ENCODE assay signal across 1 cellular context in the genomic region with DNA sequence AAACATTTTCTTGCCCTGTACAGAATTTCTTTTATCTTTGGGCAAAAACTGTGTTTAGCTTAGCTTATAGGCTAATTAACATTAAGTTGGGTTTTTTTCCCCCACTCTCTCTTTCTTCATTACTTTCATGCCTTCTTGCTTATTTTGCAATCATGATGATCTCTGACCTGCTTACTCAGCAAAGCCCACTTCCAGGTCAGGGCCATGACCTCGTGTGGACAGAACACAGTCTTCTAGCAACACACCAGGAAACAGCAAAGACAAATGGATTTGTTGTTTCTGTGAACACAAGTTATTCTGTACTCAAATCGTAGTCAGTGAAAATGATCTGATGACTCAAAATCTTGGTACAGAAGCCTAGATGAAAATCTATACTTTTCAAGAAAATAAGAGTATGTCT.
TF ChIP-seq lines count a peak whose summit lies in the region.

No MANE protein-coding gene starts in this region.

TF ChIP-seq in HepG2, 621 proteins besides CTCF, POLR2A, EP300 and RAD21 (continued from another document and continues in another):
- TF ChIP-seq, protein P1, sequence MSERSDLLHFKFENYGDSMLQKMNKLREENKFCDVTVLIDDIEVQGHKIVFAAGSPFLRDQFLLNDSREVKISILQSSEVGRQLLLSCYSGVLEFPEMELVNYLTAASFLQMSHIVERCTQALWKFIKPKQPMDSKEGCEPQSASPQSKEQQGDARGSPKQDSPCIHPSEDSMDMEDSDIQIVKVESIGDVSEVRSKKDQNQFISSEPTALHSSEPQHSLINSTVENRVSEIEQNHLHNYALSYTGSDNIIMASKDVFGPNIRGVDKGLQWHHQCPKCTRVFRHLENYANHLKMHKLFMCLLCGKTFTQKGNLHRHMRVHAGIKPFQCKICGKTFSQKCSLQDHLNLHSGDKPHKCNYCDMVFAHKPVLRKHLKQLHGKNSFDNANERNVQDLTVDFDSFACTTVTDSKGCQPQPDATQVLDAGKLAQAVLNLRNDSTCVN (CRISPR knock-in tag; IDR thresholded peaks at IDR 0.05; ENCODE audit: borderline replicate concordance), result no peak
- TF ChIP-seq ERF (CRISPR knock-in tag; IDR thresholded peaks at IDR 0.05) (peak; percentile 98), ZNF558 (CRISPR knock-in tag; IDR thresholded peaks at IDR 0.05; ENCODE audit: borderline replicate concordance) (no peak), ZNF256 (CRISPR knock-in tag; conservative IDR thresholded peaks at IDR 0.05) (no peak), KLF9 (CRISPR knock-in tag; IDR thresholded peaks at IDR 0.05; ENCODE audit: low read depth) (0 out of 2 replicates have a peak, but pooled peaks have one; percentile 77), CEBPG (CRISPR knock-in tag; IDR thresholded peaks at IDR 0.05) (peak; percentile 97), CBFB (CRISPR knock-in tag; IDR thresholded peaks at IDR 0.05) (0 out of 2 replicates have a peak, but pooled peaks have one; percentile 62), SSRP1 (CRISPR knock-in tag; IDR thresholded peaks at IDR 0.05) (peak; percentile 75; the same call in 1 of the 2 replicates), ZNF629 (CRISPR knock-in tag; conservative IDR thresholded peaks at IDR 0.05) (peak; percentile 39; the same call in 1 of the 2 replicates), ADNP (CRISPR knock-in tag; IDR thresholded peaks at IDR 0.05) (no peak), CHCHD3 (CRISPR knock-in tag; IDR thresholded peaks at IDR 0.05) (no peak), CAMTA2 (CRISPR knock-in tag; IDR thresholded peaks at IDR 0.05; ENCODE audit: borderline replicate concordance) (no peak), YY1 (IDR thresholded peaks at IDR 0.05; ENCODE audit: insufficient read depth, insufficient replicate concordance, low read depth, low read length) (no peak), GATAD2A (CRISPR knock-in tag; IDR thresholded peaks at IDR 0.05) (peak; percentile 99), ZNF253 (CRISPR knock-in tag; IDR thresholded peaks at IDR 0.05; ENCODE audit: borderline replicate concordance) (no peak), ZNF547 (CRISPR knock-in tag; IDR thresholded peaks at IDR 0.05) (no peak), ETV6 (CRISPR knock-in tag; conservative IDR thresholded peaks at IDR 0.05) (peak; percentile 65; the same call in 1 of the 2 replicates), ZNF724P (CRISPR knock-in tag; IDR thresholded peaks at IDR 0.05; ENCODE audit: borderline replicate concordance) (0 out of 2 replicates have a peak, but pooled peaks have one; percentile 31)
- TF ChIP-seq, protein P2, sequence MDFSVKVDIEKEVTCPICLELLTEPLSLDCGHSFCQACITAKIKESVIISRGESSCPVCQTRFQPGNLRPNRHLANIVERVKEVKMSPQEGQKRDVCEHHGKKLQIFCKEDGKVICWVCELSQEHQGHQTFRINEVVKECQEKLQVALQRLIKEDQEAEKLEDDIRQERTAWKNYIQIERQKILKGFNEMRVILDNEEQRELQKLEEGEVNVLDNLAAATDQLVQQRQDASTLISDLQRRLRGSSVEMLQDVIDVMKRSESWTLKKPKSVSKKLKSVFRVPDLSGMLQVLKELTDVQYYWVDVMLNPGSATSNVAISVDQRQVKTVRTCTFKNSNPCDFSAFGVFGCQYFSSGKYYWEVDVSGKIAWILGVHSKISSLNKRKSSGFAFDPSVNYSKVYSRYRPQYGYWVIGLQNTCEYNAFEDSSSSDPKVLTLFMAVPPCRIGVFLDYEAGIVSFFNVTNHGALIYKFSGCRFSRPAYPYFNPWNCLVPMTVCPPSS (IDR thresholded peaks at IDR 0.05), result no peak
- TF ChIP-seq, protein P3, sequence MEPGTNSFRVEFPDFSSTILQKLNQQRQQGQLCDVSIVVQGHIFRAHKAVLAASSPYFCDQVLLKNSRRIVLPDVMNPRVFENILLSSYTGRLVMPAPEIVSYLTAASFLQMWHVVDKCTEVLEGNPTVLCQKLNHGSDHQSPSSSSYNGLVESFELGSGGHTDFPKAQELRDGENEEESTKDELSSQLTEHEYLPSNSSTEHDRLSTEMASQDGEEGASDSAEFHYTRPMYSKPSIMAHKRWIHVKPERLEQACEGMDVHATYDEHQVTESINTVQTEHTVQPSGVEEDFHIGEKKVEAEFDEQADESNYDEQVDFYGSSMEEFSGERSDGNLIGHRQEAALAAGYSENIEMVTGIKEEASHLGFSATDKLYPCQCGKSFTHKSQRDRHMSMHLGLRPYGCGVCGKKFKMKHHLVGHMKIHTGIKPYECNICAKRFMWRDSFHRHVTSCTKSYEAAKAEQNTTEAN (CRISPR knock-in tag; conservative IDR thresholded peaks at IDR 0.05), result peak; percentile 82
- TF ChIP-seq, protein P4, sequence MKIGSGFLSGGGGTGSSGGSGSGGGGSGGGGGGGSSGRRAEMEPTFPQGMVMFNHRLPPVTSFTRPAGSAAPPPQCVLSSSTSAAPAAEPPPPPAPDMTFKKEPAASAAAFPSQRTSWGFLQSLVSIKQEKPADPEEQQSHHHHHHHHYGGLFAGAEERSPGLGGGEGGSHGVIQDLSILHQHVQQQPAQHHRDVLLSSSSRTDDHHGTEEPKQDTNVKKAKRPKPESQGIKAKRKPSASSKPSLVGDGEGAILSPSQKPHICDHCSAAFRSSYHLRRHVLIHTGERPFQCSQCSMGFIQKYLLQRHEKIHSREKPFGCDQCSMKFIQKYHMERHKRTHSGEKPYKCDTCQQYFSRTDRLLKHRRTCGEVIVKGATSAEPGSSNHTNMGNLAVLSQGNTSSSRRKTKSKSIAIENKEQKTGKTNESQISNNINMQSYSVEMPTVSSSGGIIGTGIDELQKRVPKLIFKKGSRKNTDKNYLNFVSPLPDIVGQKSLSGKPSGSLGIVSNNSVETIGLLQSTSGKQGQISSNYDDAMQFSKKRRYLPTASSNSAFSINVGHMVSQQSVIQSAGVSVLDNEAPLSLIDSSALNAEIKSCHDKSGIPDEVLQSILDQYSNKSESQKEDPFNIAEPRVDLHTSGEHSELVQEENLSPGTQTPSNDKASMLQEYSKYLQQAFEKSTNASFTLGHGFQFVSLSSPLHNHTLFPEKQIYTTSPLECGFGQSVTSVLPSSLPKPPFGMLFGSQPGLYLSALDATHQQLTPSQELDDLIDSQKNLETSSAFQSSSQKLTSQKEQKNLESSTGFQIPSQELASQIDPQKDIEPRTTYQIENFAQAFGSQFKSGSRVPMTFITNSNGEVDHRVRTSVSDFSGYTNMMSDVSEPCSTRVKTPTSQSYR (CRISPR knock-in tag; IDR thresholded peaks at IDR 0.05; ENCODE audit: borderline replicate concordance), result peak; percentile 77; the same call in 1 of the 2 replicates
- TF ChIP-seq, protein P5, sequence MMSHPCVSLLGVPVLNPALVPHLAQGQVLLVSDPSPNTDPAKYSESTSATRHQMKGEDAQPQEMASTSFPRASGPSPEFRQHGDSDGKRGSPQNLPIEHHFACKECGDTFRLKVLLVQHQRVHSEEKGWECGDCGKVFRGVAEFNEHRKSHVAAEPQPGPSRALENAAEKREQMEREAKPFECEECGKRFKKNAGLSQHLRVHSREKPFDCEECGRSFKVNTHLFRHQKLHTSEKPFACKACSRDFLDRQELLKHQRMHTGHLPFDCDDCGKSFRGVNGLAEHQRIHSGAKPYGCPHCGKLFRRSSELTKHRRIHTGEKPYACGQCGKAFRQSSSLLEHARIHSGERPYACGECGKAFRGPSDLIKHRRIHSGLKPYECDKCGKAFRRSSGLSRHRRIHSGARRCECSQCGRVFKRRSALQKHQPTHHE (CRISPR knock-in tag; IDR thresholded peaks at IDR 0.05; ENCODE audit: borderline replicate concordance), result no peak
- TF ChIP-seq, protein P6, sequence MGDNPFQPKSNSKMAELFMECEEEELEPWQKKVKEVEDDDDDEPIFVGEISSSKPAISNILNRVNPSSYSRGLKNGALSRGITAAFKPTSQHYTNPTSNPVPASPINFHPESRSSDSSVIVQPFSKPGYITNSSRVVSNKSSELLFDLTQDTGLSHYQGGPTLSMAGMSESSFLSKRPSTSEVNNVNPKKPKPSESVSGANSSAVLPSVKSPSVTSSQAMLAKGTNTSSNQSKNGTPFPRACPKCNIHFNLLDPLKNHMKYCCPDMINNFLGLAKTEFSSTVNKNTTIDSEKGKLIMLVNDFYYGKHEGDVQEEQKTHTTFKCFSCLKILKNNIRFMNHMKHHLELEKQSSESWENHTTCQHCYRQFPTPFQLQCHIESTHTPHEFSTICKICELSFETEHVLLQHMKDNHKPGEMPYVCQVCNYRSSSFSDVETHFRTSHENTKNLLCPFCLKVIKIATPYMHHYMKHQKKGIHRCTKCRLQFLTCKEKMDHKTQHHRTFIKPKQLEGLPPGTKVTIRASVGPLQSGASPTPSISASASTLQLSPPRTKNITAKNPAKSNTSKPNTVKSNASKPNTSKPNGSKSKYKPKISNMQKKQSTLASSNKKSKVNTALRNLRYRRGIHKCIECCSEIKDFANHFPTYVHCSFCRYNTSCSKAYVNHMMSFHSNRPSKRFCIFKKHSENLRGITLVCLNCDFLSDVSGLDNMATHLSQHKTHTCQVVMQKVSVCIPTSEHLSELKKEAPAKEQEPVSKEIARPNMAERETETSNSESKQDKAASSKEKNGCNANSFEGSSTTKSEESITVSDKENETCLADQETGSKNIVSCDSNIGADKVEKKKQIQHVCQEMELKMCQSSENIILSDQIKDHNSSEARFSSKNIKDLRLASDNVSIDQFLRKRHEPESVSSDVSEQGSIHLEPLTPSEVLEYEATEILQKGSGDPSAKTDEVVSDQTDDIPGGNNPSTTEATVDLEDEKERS (CRISPR knock-in tag; IDR thresholded peaks at IDR 0.05), result peak; percentile 83; the same call in 1 of the 2 replicates
- TF ChIP-seq, protein P7, sequence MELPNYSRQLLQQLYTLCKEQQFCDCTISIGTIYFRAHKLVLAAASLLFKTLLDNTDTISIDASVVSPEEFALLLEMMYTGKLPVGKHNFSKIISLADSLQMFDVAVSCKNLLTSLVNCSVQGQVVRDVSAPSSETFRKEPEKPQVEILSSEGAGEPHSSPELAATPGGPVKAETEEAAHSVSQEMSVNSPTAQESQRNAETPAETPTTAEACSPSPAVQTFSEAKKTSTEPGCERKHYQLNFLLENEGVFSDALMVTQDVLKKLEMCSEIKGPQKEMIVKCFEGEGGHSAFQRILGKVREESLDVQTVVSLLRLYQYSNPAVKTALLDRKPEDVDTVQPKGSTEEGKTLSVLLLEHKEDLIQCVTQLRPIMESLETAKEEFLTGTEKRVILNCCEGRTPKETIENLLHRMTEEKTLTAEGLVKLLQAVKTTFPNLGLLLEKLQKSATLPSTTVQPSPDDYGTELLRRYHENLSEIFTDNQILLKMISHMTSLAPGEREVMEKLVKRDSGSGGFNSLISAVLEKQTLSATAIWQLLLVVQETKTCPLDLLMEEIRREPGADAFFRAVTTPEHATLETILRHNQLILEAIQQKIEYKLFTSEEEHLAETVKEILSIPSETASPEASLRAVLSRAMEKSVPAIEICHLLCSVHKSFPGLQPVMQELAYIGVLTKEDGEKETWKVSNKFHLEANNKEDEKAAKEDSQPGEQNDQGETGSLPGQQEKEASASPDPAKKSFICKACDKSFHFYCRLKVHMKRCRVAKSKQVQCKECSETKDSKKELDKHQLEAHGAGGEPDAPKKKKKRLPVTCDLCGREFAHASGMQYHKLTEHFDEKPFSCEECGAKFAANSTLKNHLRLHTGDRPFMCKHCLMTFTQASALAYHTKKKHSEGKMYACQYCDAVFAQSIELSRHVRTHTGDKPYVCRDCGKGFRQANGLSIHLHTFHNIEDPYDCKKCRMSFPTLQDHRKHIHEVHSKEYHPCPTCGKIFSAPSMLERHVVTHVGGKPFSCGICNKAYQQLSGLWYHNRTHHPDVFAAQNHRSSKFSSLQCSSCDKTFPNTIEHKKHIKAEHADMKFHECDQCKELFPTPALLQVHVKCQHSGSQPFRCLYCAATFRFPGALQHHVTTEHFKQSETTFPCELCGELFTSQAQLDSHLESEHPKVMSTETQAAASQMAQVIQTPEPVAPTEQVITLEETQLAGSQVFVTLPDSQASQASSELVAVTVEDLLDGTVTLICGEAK (IDR thresholded peaks at IDR 0.05), result no peak
- TF ChIP-seq, protein P7 (CRISPR knock-in tag; IDR thresholded peaks at IDR 0.05), result no peak
- TF ChIP-seq, protein P8, sequence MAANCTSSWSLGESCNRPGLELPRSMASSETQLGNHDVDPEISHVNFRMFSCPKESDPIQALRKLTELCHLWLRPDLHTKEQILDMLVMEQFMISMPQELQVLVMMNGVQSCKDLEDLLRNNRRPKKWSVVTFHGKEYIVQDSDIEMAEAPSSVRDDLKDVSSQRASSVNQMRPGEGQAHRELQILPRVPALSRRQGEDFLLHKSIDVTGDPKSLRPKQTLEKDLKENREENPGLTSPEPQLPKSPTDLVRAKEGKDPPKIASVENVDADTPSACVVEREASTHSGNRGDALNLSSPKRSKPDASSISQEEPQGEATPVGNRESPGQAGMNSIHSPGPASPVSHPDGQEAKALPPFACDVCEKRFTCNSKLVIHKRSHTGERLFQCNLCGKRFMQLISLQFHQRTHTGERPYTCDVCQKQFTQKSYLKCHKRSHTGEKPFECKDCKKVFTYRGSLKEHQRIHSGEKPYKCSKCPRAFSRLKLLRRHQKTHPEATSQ (CRISPR knock-in tag; IDR thresholded peaks at IDR 0.05; ENCODE audit: borderline replicate concordance), result peak; percentile 95; the same call in 1 of the 2 replicates
- TF ChIP-seq, protein P9, sequence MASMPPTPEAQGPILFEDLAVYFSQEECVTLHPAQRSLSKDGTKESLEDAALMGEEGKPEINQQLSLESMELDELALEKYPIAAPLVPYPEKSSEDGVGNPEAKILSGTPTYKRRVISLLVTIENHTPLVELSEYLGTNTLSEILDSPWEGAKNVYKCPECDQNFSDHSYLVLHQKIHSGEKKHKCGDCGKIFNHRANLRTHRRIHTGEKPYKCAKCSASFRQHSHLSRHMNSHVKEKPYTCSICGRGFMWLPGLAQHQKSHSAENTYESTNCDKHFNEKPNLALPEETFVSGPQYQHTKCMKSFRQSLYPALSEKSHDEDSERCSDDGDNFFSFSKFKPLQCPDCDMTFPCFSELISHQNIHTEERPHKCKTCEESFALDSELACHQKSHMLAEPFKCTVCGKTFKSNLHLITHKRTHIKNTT (CRISPR knock-in tag; IDR thresholded peaks at IDR 0.05), result no peak
